9 cellular contexts compared by ENCODE assay signal in the genomic region with DNA sequence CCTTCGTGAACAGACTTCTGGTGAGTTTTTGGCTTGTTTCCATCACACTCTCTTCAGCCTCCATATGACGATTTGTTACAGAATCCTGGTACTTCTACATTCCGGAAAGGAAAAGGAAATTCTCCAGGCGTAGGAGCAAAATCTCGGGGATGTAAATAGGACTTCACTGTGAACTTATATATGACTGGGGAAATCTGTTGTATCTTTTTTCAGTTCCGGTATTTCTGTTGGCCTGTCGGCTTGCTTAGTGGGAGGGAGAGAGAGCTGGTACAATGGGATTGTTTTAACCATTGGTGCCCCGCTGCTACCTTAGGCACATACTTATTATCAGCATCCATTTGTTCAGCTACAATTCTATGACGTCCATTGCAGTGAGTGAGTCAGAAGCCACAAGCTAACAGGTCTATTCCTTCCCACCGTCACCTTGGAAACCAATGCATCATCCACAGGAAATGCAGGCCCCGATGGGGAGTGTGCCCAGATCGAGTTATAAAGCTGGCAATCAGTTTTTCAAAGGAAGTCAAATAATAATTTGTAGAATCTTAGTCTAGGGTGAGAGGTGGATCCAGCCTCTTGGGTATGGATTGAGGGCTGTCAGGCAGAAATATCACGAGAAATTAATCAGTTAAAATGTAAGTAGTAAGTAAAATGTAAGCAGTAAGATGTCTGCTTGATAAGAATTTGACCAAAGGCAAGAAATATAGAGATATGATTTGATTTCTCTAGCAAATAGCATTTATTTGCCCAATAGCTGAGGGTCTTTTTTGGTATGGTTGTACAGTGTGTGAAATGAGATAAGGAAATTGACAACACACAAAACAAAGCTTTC.
DNase-seq lines count a peak whose midpoint lies in the region; ATAC-seq and TF ChIP-seq lines count a peak whose summit lies in the region.
"Had no signal": no experiment of that assay in that cellular context is flagged by ENCODE, and none has a peak within 500 bp of the region (broad histone marks: within the 10 kb centered on the region; RNA-seq: fewer than 3 reads in every experiment).

No MANE protein-coding gene starts in this region.

- no peaks in the 10 kb centered on the region for H3K9me3 ChIP-seq in adrenal gland (replicated peaks in 1 of 3)

- intact Hi-C loops in adrenal gland (cut with DNase I), result no loop called here

- peaks cover 0 to 20% of the 10 kb centered on the region in 2 donors for H3K4me1 ChIP-seq in adrenal gland (replicated peaks in 1 of 2)

- DNase-seq in HCEC 1CT, result peak; percentile 97
- DNase-seq in SW480 (ENCODE audit: low spot score), result peak; percentile 86
- DNase-seq in adrenal gland, result peak; percentile 37 to 87 (median 62)
- peak; percentile 84 for DNase-seq in islet precursor cell
- DNase-seq in stimulated activated CD4-positive, alpha-beta T cell treated with anti-CD3 and anti-CD28 coated beads, TNF-alpha, amount 100 ng/mL, for 1 hour (ENCODE audit: low read depth in 3 of 3, low spot score in 1 of 3), result peak; percentile 21 to 43 (median 42)
- DNase-seq in NCI-H187 (lab: John Stamatoyannopoulos, UW), result no peak

- no peak for TF ChIP-seq POLR2A in adrenal gland (IDR thresholded peaks at IDR 0.05)

- H3K4me3 ChIP-seq in adrenal gland, result no peak overlapping the region
- H3K4me3 ChIP-seq: SK-N-MC had no signal

- TF ChIP-seq CTCF in adrenal gland (IDR thresholded peaks at IDR 0.05), result no peak

- no peaks in the 10 kb centered on the region for H3K36me3 ChIP-seq in adrenal gland (replicated peaks in 1 of 2)

- no peaks in the 10 kb centered on the region for H3K27me3 ChIP-seq in adrenal gland

- ATAC-seq in HG02610 (IDR thresholded peaks at IDR 0.05; ENCODE audit: unreplicated experiment), result no peak
- no peak for ATAC-seq in GM18858 (IDR thresholded peaks at IDR 0.05; ENCODE audit: unreplicated experiment)

- 48 to 55% (median 50%) methylated on average over 13 of the region's 13 CpGs for WGBS in adrenal gland, 4 donors

- peak overlapping the region in 1 of 5 donors; percentile 56 for H3K27ac ChIP-seq in adrenal gland
- H3K27ac ChIP-seq: SK-N-MC had no signal

Comparison
In these comparisons a context has a peak if more than half of its experiments do, and no peak if none do; other contexts are left out.
1. DNase-seq: peak in HCEC 1CT (single experiment), SW480 (single experiment), adrenal gland (7 of 7), islet precursor cell (single experiment) and stimulated activated CD4-positive, alpha-beta T cell treated with anti-CD3 and anti-CD28 coated beads, TNF-alpha, amount 100 ng/mL, for 1 hour (3 of 3); none in NCI-H187 (0 of 2).